In the genomic region with DNA sequence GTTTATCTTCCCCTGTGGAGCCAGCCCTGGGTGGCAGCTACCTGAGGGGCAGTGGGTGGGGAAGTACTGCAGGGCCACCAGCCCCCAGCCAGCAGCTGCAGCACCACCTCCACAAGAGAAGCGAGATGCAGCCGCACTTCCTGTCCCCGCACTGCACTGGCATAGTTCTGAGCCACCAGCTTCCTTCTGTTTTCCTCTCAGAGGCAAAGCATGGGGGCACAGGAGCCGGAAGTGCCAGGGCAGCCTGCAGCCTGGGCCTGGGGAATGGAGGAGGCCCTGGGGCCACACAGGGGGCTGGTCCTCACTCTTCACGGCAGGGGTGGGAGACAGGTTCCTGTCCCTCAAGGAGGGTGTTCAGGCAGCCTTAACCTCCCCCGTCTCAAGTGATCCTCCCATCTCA, we compare ENCODE assay signal across 9 cellular contexts. TPM values are rescaled to one million over a fixed set of nuclear protein-coding genes. Genes with fewer than 3 reads are reported as not detected.
A peak's percentile ranks its signal among the peaks of the same experiment; 100 is the strongest.
DNase-seq lines count a peak whose midpoint lies in the region; ATAC-seq and TF ChIP-seq lines count a peak whose summit lies in the region.
"Had no signal": no experiment of that assay in that cellular context is flagged by ENCODE, and none has a peak within 500 bp of the region (broad histone marks: within the 10 kb centered on the region; RNA-seq: fewer than 3 reads in every experiment).

No MANE protein-coding gene starts in this region.

- H3K9me3 ChIP-seq in Loucy (ENCODE audit: insufficient read depth, low read depth, low read length) (no peaks in the 10 kb centered on the region), esophagus squamous epithelium (no peaks in the 10 kb centered on the region), thyroid gland (no peaks in the 10 kb centered on the region)

- no peak for ATAC-seq in GM19351 (IDR thresholded peaks at IDR 0.05; ENCODE audit: unreplicated experiment)

- H4K20me1 ChIP-seq in Loucy (ENCODE audit: insufficient read depth, low read length, poor library complexity, severe bottlenecking): no peaks in the 10 kb centered on the region

- DNase-seq in activated CD4-positive, alpha-beta T cell treated with anti-CD3 and anti-CD28 coated beads, Interleukin-2, amount 50 U/mL, for 48 hours: peak; percentile 51 to 56
- no peak for DNase-seq in esophagus squamous epithelium (lab: John Stamatoyannopoulos, UW)
- peak; percentile 48 for DNase-seq in stimulated activated naive CD4-positive, alpha-beta T cell treated with Interleukin-2 at 50 U/mL for 16 hours (lab: John Stamatoyannopoulos, UW)
- no peak for DNase-seq in thyroid gland
- no peak for DNase-seq in NCI-H2227 (lab: John Stamatoyannopoulos, UW; ENCODE audit: unreplicated experiment)
- no peak for DNase-seq in COLO829 (ENCODE audit: low spot score)

- no peak overlapping the region for H2AFZ ChIP-seq in Loucy (ENCODE audit: low read length)

- no peak for TF ChIP-seq POLR2A in esophagus squamous epithelium (IDR thresholded peaks at IDR 0.05)
- no peak for TF ChIP-seq POLR2A in thyroid gland (IDR thresholded peaks at IDR 0.05)

- H3K4me2 ChIP-seq in Loucy (ENCODE audit: low read depth, low read length, poor library complexity, severe bottlenecking): peak overlapping the region; percentile 61

- H3K9me2 ChIP-seq in Loucy (replicated peaks; ENCODE audit: low read depth, low read length): no peaks in the 10 kb centered on the region

- H3K27ac ChIP-seq in esophagus squamous epithelium: peak overlapping the region; percentile 33 to 85 (median 66)
- H3K27ac ChIP-seq in thyroid gland: no peak overlapping the region

- intact Hi-C loops in esophagus squamous epithelium (cut with DNase I) (no loop called here), thyroid gland (cut with DNase I) (loop anchor here (5.0 kb wide), 1 partner anchor 50 kb away; a partner anchor contains a TSS)

- no peak for TF ChIP-seq CTCF in Loucy (conservative IDR thresholded peaks at IDR 0.05; ENCODE audit: low read length)
- TF ChIP-seq CTCF in esophagus squamous epithelium (IDR thresholded peaks at IDR 0.05): no peak
- TF ChIP-seq CTCF in thyroid gland (IDR thresholded peaks at IDR 0.05): no peak

- 68% methylated on average over 4 of the region's 6 CpGs; no CpG with 5 or more reads in 1 of the 2 donors for WGBS in esophagus squamous epithelium, 2 donors
- WGBS in thyroid gland, 2 donors: 75 to 85% methylated on average over 4 of the region's 6 CpGs

- H3K4me3 ChIP-seq in Loucy (ENCODE audit: low read length, poor library complexity, severe bottlenecking) (peak overlapping the region; percentile 38), esophagus squamous epithelium (no peak overlapping the region), thyroid gland (replicated peaks in 1 of 3) (no peak overlapping the region)

- H3K27me3 ChIP-seq in Loucy (ENCODE audit: insufficient read depth, low read length, poor library complexity, severe bottlenecking) (no peaks in the 10 kb centered on the region), esophagus squamous epithelium (no peaks in the 10 kb centered on the region), thyroid gland (no peaks in the 10 kb centered on the region)

- no peaks in the 10 kb centered on the region for H3K36me3 ChIP-seq in Loucy (ENCODE audit: insufficient read depth, low read length)
- peaks cover 0 to 87% (median 9%) of the 10 kb centered on the region in 3 donors for H3K36me3 ChIP-seq in esophagus squamous epithelium
- peaks cover 23 to 25% of the 10 kb centered on the region in 2 donors for H3K36me3 ChIP-seq in thyroid gland

- 0 out of 2 replicates have a peak, but pooled peaks cover 5% of the 10 kb centered on the region for H3F3A ChIP-seq in Loucy (ENCODE audit: low read depth)

- peak overlapping the region; percentile 65 for H3K9ac ChIP-seq in Loucy (ENCODE audit: low read depth, low read length, poor library complexity, severe bottlenecking)

- peaks cover 39% of the 10 kb centered on the region for H3K4me1 ChIP-seq in Loucy (ENCODE audit: insufficient read depth, low read length, poor library complexity, severe bottlenecking)
- H3K4me1 ChIP-seq in esophagus squamous epithelium: peaks cover 32 to 59% (median 39%) of the 10 kb centered on the region in 3 donors
- peaks cover 0 to 21% of the 10 kb centered on the region in 2 donors for H3K4me1 ChIP-seq in thyroid gland

- H3K79me2 ChIP-seq in Loucy (ENCODE audit: insufficient read depth, low read length): no peaks in the 10 kb centered on the region

RNA-seq across cellular contexts. Expression of a gene that starts 11.9 kb away (rescaled TPM):
- 10 to 100 TPM; 33.8 to 53.4 (median 42.0) TPM for total RNA-seq in esophagus squamous epithelium
- 10 to 100 TPM in 1 of 4 donors, 1 to 10 TPM in 2, under 1 TPM in 1; 0.81 to 10.1 (median 3.3) TPM for total RNA-seq in thyroid gland

RNA-seq across cellular contexts. Expression of a gene that starts 18.9 kb away (rescaled TPM):
- total RNA-seq in esophagus squamous epithelium (10 to 100 TPM; 32.2 to 54.3 (median 39.5) TPM), thyroid gland (10 to 100 TPM; 46.2 to 90.5 (median 60.4) TPM)

RNA-seq across cellular contexts. Expression of a gene that starts 31.0 kb away (rescaled TPM):
- total RNA-seq in esophagus squamous epithelium: 1 to 10 TPM; 2.3 to 4.1 (median 2.9) TPM
- total RNA-seq in thyroid gland: 10 to 100 TPM in 3 of 4 donors, 1 to 10 TPM in 1; 4.2 to 15.8 (median 12.3) TPM

RNA-seq across cellular contexts. Expression of a gene that starts 47.7 kb away (rescaled TPM):
- not detected for total RNA-seq in esophagus squamous epithelium
- not detected for total RNA-seq in thyroid gland
- total RNA-seq: frontal cortex had no signal

RNA-seq across cellular contexts. Expression of a gene that starts 47.9 kb away (rescaled TPM):
- total RNA-seq in esophagus squamous epithelium: 100 to 1,000 TPM in 2 of 4 donors, 10 to 100 TPM in 2; 25.4 to 261 (median 92.3) TPM
- total RNA-seq in thyroid gland: 100 to 1,000 TPM; 146 to 212 (median 188) TPM

Comparison
In these comparisons a context has a peak if more than half of its experiments do, and no peak if none do; other contexts are left out.
1. DNase-seq: peak in activated CD4-positive, alpha-beta T cell treated with anti-CD3 and anti-CD28 coated beads, Interleukin-2, amount 50 U/mL, for 48 hours (2 of 2) and stimulated activated naive CD4-positive, alpha-beta T cell treated with Interleukin-2 at 50 U/mL for 16 hours (single experiment); none in esophagus squamous epithelium (single experiment), thyroid gland (0 of 2), NCI-H2227 (single experiment) and COLO829 (single experiment).
2. H3K27ac ChIP-seq: peak in esophagus squamous epithelium (4 of 4); none in thyroid gland (0 of 3).